In the genomic region with DNA sequence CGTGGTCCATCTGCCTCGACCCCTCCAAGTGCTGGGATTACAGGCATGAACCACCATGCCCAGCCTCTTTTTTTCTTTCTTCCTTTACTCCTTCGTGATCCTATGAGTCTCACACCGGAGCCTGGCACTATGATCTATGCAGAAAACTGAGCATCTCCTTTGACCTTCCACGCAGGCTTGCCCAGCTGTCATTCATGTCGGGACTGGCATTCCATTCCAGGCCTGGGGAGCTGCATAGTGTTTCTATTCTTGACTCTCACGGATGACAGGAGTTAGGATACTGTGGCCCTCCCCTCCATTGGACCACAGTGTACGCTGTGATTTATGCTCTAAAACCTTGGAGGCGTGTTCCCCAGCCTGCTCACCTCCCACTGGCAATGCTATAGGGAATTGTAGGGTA, we compare ENCODE assay signal across 19 cellular contexts.
DNase-seq lines count a peak whose midpoint lies in the region; ATAC-seq and TF ChIP-seq lines count a peak whose summit lies in the region.
"Had no signal": no experiment of that assay in that cellular context is flagged by ENCODE, and none has a peak within 500 bp of the region (broad histone marks: within the 10 kb centered on the region; RNA-seq: fewer than 3 reads in every experiment).

No MANE protein-coding gene starts in this region.

- peak; percentile 21 for DNase-seq in CD14-positive monocyte (ENCODE audit: low spot score)
- DNase-seq in Peyer's patch, result peak; percentile 6 to 9 (median 7)
- DNase-seq in osteoblast (ENCODE audit: insufficient read length, low spot score, missing footprints), result peak; percentile 63
- DNase-seq in suprapubic skin (ENCODE audit: low spot score in 2 of 2), result peak; percentile 18 to 55
- DNase-seq in DMS 273 treated with DMSO at 0.1 percent for 48 hours (lab: John Stamatoyannopoulos, UW), result no peak
- DNase-seq in stimulated activated naive B cell treated with anti-CD40 and anti-IgM and Interleukin-4, amounts not matched to agents 10 μg/mL and 1 μg/mL and 100 μg/mL, for 72 hours, result no peak
- DNase-seq in activated CD4-positive, alpha-beta T cell treated with anti-CD3 and anti-CD28 coated beads, Interleukin-2, amount 50 U/mL, for 1 hour, result no peak
- DNase-seq: DMS79; IMR-90; NCI-H1417; NCI-H187; NCI-H2107; NCI-H510A; NCI-H748 treated with DMSO at 0.1 percent for 48 hours; NK-92 treated with Interleukin-12 subunit alpha and Interleukin-12 subunit beta, amount 100 ng/mL, for 24 hours had no signal

- WGBS in suprapubic skin, result 85% methylated on average over 9 of the region's 9 CpGs

- TF ChIP-seq POLR2A in Peyer's patch (IDR thresholded peaks at IDR 0.05), result no peak
- TF ChIP-seq POLR2A in suprapubic skin (IDR thresholded peaks at IDR 0.05), result no peak

- H3K36me3 ChIP-seq in Peyer's patch (no peaks in the 10 kb centered on the region), osteoblast (ENCODE audit: insufficient read depth, low read length) (no peaks in the 10 kb centered on the region), suprapubic skin (no peaks in the 10 kb centered on the region)
- H3K36me3 ChIP-seq: BLaER1 had no signal

- TF ChIP-seq CTCF in CD14-positive monocyte (IDR thresholded peaks at IDR 0.05), result no peak
- no peak for TF ChIP-seq CTCF in Peyer's patch (IDR thresholded peaks at IDR 0.05)
- no peak for TF ChIP-seq CTCF in osteoblast (IDR thresholded peaks at IDR 0.05; ENCODE audit: extremely low read depth, low read depth, low read length)
- TF ChIP-seq CTCF in suprapubic skin (IDR thresholded peaks at IDR 0.05), result no peak

- peaks cover 18 to 25% (median 21%) of the 10 kb centered on the region in 7 donors for H3K9me3 Mint-ChIP-seq in CD14-positive monocyte
- H3K9me3 Mint-ChIP-seq in stimulated activated naive B cell treated with anti-CD40 and anti-IgM and Interleukin-4, amounts not matched to agents 10 μg/mL and 1 μg/mL and 100 μg/mL, for 72 hours, result peaks cover 16 to 17% of the 10 kb centered on the region in 2 donors

- H4K20me1 ChIP-seq in osteoblast (ENCODE audit: insufficient read depth, low read length), result no peaks in the 10 kb centered on the region
- H4K20me1 ChIP-seq: BLaER1 had no signal

- H3K4me1 ChIP-seq in Peyer's patch (no peaks in the 10 kb centered on the region), osteoblast (ENCODE audit: insufficient read depth, low read length) (no peaks in the 10 kb centered on the region), suprapubic skin (no peaks in the 10 kb centered on the region)
- H3K4me1 ChIP-seq: BLaER1 had no signal

- no peak for ATAC-seq in stimulated activated naive B cell treated with anti-CD40 and anti-IgM and Interleukin-4, amounts not matched to agents 10 μg/mL and 1 μg/mL and 100 μg/mL, for 72 hours (replicated peaks)
- ATAC-seq: CD8-positive, alpha-beta T cell; Right ventricle myocardium inferior had no signal

- H3K27ac ChIP-seq in Peyer's patch, result no peak overlapping the region
- H3K27ac ChIP-seq in osteoblast (ENCODE audit: low read depth, low read length), result no peak overlapping the region
- no peak overlapping the region for H3K27ac ChIP-seq in suprapubic skin
- H3K27ac ChIP-seq: BLaER1, HL-60 had no signal

- no peak overlapping the region for H3K4me3 ChIP-seq in Peyer's patch
- no peak overlapping the region for H3K4me3 ChIP-seq in osteoblast (ENCODE audit: insufficient read depth, low read length)
- no peak overlapping the region for H3K4me3 ChIP-seq in suprapubic skin
- H3K4me3 ChIP-seq: BLaER1 had no signal

- H2AFZ ChIP-seq in osteoblast (ENCODE audit: low read length), result no peak overlapping the region

- H3K4me2 ChIP-seq in osteoblast (ENCODE audit: insufficient read depth, low read length), result no peak overlapping the region
- H3K4me2 ChIP-seq: BLaER1 had no signal

- TF ChIP-seq EP300 in suprapubic skin (IDR thresholded peaks at IDR 0.05), result no peak

- no peaks in the 10 kb centered on the region for H3K79me2 ChIP-seq in osteoblast (ENCODE audit: insufficient read depth, low read length)

- no peak overlapping the region for H3K4me3 Mint-ChIP-seq in CD14-positive monocyte
- H3K4me3 Mint-ChIP-seq in stimulated activated naive B cell treated with anti-CD40 and anti-IgM and Interleukin-4, amounts not matched to agents 10 μg/mL and 1 μg/mL and 100 μg/mL, for 72 hours, result no peak overlapping the region
- H3K4me3 Mint-ChIP-seq: CD8-positive, alpha-beta T cell had no signal

- H3K27me3 Mint-ChIP-seq in CD14-positive monocyte (ENCODE audit: low read depth in 3 of 3), result peaks cover 0 to 3% (median 1%) of the 10 kb centered on the region in 3 donors
- peaks cover 26 to 30% of the 10 kb centered on the region in 2 donors for H3K27me3 Mint-ChIP-seq in stimulated activated naive B cell treated with anti-CD40 and anti-IgM and Interleukin-4, amounts not matched to agents 10 μg/mL and 1 μg/mL and 100 μg/mL, for 72 hours

- intact Hi-C loops in CD14-positive monocyte (cut with micrococcal nuclease), result no loop called here

- peak overlapping the region in 1 of 7 donors; percentile 30 for H3K27ac Mint-ChIP-seq in CD14-positive monocyte
- H3K27ac Mint-ChIP-seq in stimulated activated naive B cell treated with anti-CD40 and anti-IgM and Interleukin-4, amounts not matched to agents 10 μg/mL and 1 μg/mL and 100 μg/mL, for 72 hours, result no peak overlapping the region
- H3K27ac Mint-ChIP-seq: CD8-positive, alpha-beta T cell had no signal

- no peaks in the 10 kb centered on the region for H3K4me1 Mint-ChIP-seq in CD14-positive monocyte
- H3K4me1 Mint-ChIP-seq in stimulated activated naive B cell treated with anti-CD40 and anti-IgM and Interleukin-4, amounts not matched to agents 10 μg/mL and 1 μg/mL and 100 μg/mL, for 72 hours, result no peaks in the 10 kb centered on the region

- H3K27me3 ChIP-seq in Peyer's patch (no peaks in the 10 kb centered on the region), osteoblast (ENCODE audit: insufficient read depth, low read length) (no peaks in the 10 kb centered on the region), suprapubic skin (peaks cover 7% of the 10 kb centered on the region)
- H3K27me3 ChIP-seq: BLaER1 had no signal

- H3K36me3 Mint-ChIP-seq in CD14-positive monocyte, result no peaks in the 10 kb centered on the region
- H3K36me3 Mint-ChIP-seq in stimulated activated naive B cell treated with anti-CD40 and anti-IgM and Interleukin-4, amounts not matched to agents 10 μg/mL and 1 μg/mL and 100 μg/mL, for 72 hours, result peaks cover 2 to 7% of the 10 kb centered on the region in 2 donors
- H3K36me3 Mint-ChIP-seq: CD8-positive, alpha-beta T cell had no signal

- H3K9me3 ChIP-seq in Peyer's patch (peaks cover 0 to 4% (median 0%) of the 10 kb centered on the region in 4 donors), osteoblast (ENCODE audit: low read depth, low read length) (peaks cover 2% of the 10 kb centered on the region), suprapubic skin (no peaks in the 10 kb centered on the region)
- H3K9me3 ChIP-seq: BLaER1 had no signal

Comparison
In these comparisons a context has a peak if more than half of its experiments do, and no peak if none do; other contexts are left out.
1. DNase-seq: peak in CD14-positive monocyte (single experiment), Peyer's patch (3 of 3), osteoblast (single experiment) and suprapubic skin (2 of 2); none in DMS 273 treated with DMSO at 0.1 percent for 48 hours (single experiment), stimulated activated naive B cell treated with anti-CD40 and anti-IgM and Interleukin-4, amounts not matched to agents 10 μg/mL and 1 μg/mL and 100 μg/mL, for 72 hours (single experiment) and activated CD4-positive, alpha-beta T cell treated with anti-CD3 and anti-CD28 coated beads, Interleukin-2, amount 50 U/mL, for 1 hour (single experiment).